ENCODE assay signal across 18 cellular contexts in the genomic region with DNA sequence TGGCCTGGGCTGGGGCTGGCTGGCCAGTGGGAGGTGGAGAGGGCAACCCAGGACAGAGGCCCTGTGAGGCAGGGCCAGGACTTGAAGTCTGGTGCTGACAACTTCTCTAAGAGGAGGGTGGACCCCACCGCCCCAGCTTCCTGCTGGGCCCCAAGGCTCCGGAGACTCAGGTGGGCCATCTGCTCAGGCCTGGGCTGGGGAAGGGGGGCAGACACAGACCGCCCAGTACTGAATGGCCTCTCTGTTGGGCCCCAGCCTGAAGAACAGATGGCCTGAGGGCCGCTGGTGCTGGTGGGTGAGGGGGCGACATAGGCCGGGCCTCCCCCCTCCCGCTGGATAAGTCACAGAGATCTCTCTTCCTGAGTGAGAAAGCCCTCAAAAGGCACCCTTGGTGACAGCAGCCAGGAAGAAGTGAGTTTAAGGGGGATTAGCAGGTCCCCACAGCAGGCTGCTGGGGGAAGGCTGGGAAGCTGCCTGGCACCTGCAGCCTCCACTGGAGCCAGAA.
"Had no signal": no experiment of that assay in that cellular context is flagged by ENCODE, and none has a peak within 500 bp of the region (broad histone marks: within the 10 kb centered on the region; RNA-seq: fewer than 3 reads in every experiment).

No MANE protein-coding gene starts in this region.

- H3K36me3 ChIP-seq: spleen, tibial artery had no signal

- ATAC-seq: activated naive CD8-positive, alpha-beta T cell treated with anti-CD3 and anti-CD28 coated beads, Interleukin-2, amount 50 U/mL, for 24 hours; activated T-cell treated with anti-CD3 and anti-CD28 coated beads, Interleukin-2, amount 50 U/mL, for 4 hours; natural killer cell treated with Interleukin-12 subunit alpha and Interleukin-12 subunit beta and Interleukin-15 and Interleukin-18, amount 100 ng/mL, for 72 hours; stimulated activated naive B cell treated with anti-CD40 and anti-IgM and Interleukin-4, amounts not matched to agents 10 μg/mL and 1 μg/mL and 100 μg/mL, for 72 hours had no signal

- H3K27me3 ChIP-seq: spleen, tibial artery had no signal

- H3K36me3 Mint-ChIP-seq: activated naive CD4-positive, alpha-beta T cell treated with anti-CD3 and anti-CD28 coated beads, Interleukin-2, amount 10 ng/mL, durations not matched to agents 7 days and 5 days; mesothelial cell of epicardium; natural killer cell treated with Interleukin-12 subunit alpha and Interleukin-12 subunit beta and Interleukin-15 and Interleukin-18, amount 100 ng/mL, for 72 hours; stimulated activated naive B cell treated with anti-CD40 and anti-IgM and Interleukin-4, amounts not matched to agents 10 μg/mL and 1 μg/mL and 100 μg/mL, for 72 hours had no signal

- H3K4me1 ChIP-seq: tibial artery had no signal

- H3K4me3 ChIP-seq: lung, spleen, tibial artery had no signal

- H3K9me3 Mint-ChIP-seq: activated CD4-positive, alpha-beta T cell treated with anti-CD3 and anti-CD28 coated beads, Interleukin-2, amount 10 ng/mL, durations not matched to agents 7 days and 5 days; activated naive CD4-positive, alpha-beta T cell treated with anti-CD3 and anti-CD28 coated beads, Interleukin-2, amount 10 ng/mL, durations not matched to agents 7 days and 5 days; activated naive CD8-positive, alpha-beta T cell treated with anti-CD3 and anti-CD28 coated beads, Interleukin-2, amount 50 U/mL, for 24 hours; activated T-cell treated with anti-CD3 and anti-CD28 coated beads, Interleukin-2, amount 50 U/mL, for 4 hours; mesothelial cell of epicardium; natural killer cell treated with Interleukin-12 subunit alpha and Interleukin-12 subunit beta and Interleukin-15 and Interleukin-18, amount 100 ng/mL, for 72 hours; stimulated activated naive B cell treated with anti-CD40 and anti-IgM and Interleukin-4, amounts not matched to agents 10 μg/mL and 1 μg/mL and 100 μg/mL, for 72 hours had no signal

- H3K4me1 Mint-ChIP-seq: activated CD4-positive, alpha-beta T cell treated with anti-CD3 and anti-CD28 coated beads, Interleukin-2, amount 10 ng/mL, durations not matched to agents 7 days and 5 days; activated naive CD4-positive, alpha-beta T cell treated with anti-CD3 and anti-CD28 coated beads, Interleukin-2, amount 10 ng/mL, durations not matched to agents 7 days and 5 days; activated naive CD8-positive, alpha-beta T cell treated with anti-CD3 and anti-CD28 coated beads, Interleukin-2, amount 50 U/mL, for 24 hours had no signal

- H3K9me3 ChIP-seq: spleen, tibial artery had no signal

- H3K27ac Mint-ChIP-seq: activated CD4-positive, alpha-beta T cell treated with anti-CD3 and anti-CD28 coated beads, Interleukin-2, amount 10 ng/mL, durations not matched to agents 7 days and 5 days; activated naive CD4-positive, alpha-beta T cell treated with anti-CD3 and anti-CD28 coated beads, Interleukin-2, amount 10 ng/mL, durations not matched to agents 7 days and 5 days; activated naive CD8-positive, alpha-beta T cell treated with anti-CD3 and anti-CD28 coated beads, Interleukin-2, amount 50 U/mL, for 24 hours; mesothelial cell of epicardium; natural killer cell treated with Interleukin-12 subunit alpha and Interleukin-12 subunit beta and Interleukin-15 and Interleukin-18, amount 100 ng/mL, for 72 hours; stimulated activated naive B cell treated with anti-CD40 and anti-IgM and Interleukin-4, amounts not matched to agents 10 μg/mL and 1 μg/mL and 100 μg/mL, for 72 hours had no signal

- H3K27me3 Mint-ChIP-seq: activated CD4-positive, alpha-beta T cell treated with anti-CD3 and anti-CD28 coated beads, Interleukin-2, amount 10 ng/mL, durations not matched to agents 7 days and 5 days; activated naive CD8-positive, alpha-beta T cell treated with anti-CD3 and anti-CD28 coated beads, Interleukin-2, amount 50 U/mL, for 24 hours; natural killer cell treated with Interleukin-12 subunit alpha and Interleukin-12 subunit beta and Interleukin-15 and Interleukin-18, amount 100 ng/mL, for 72 hours; stimulated activated naive B cell treated with anti-CD40 and anti-IgM and Interleukin-4, amounts not matched to agents 10 μg/mL and 1 μg/mL and 100 μg/mL, for 72 hours had no signal

- DNase-seq: activated CD4-positive, alpha-beta T cell treated with anti-CD3 and anti-CD28 coated beads, Interleukin-2, amount 10 ng/mL, durations not matched to agents 7 days and 5 days; activated CD8-positive, alpha-beta memory T cell treated with anti-CD3 and anti-CD28 coated beads, Interleukin-2, amount 50 U/mL, for 4 hours; activated naive CD4-positive, alpha-beta T cell treated with anti-CD3 and anti-CD28 coated beads, Interleukin-2, amount 10 ng/mL, durations not matched to agents 7 days and 5 days; activated naive CD8-positive, alpha-beta T cell treated with anti-CD3 and anti-CD28 coated beads, Interleukin-2, amount 50 U/mL, for 24 hours; activated T-cell treated with anti-CD3 and anti-CD28 coated beads, Interleukin-2, amount 50 U/mL, for 4 hours; aorta; cortex of kidney; effector CD4-positive, alpha-beta T cell; head of caudate nucleus; occipital lobe; posterior cingulate gyrus; spleen; stimulated activated CD4-positive, alpha-beta T cell treated with anti-CD3 and anti-CD28 coated beads, Interleukin-4, amount 100 ng/mL, for 4 hours; stimulated activated naive B cell treated with anti-CD40 and anti-IgM and Interleukin-4, amounts not matched to agents 10 μg/mL and 1 μg/mL and 100 μg/mL, for 72 hours; tibial artery had no signal

- H3K4me3 Mint-ChIP-seq: activated CD4-positive, alpha-beta T cell treated with anti-CD3 and anti-CD28 coated beads, Interleukin-2, amount 10 ng/mL, durations not matched to agents 7 days and 5 days; activated naive CD4-positive, alpha-beta T cell treated with anti-CD3 and anti-CD28 coated beads, Interleukin-2, amount 10 ng/mL, durations not matched to agents 7 days and 5 days; activated naive CD8-positive, alpha-beta T cell treated with anti-CD3 and anti-CD28 coated beads, Interleukin-2, amount 50 U/mL, for 24 hours; activated T-cell treated with anti-CD3 and anti-CD28 coated beads, Interleukin-2, amount 50 U/mL, for 4 hours; mesothelial cell of epicardium; natural killer cell treated with Interleukin-12 subunit alpha and Interleukin-12 subunit beta and Interleukin-15 and Interleukin-18, amount 100 ng/mL, for 72 hours; stimulated activated naive B cell treated with anti-CD40 and anti-IgM and Interleukin-4, amounts not matched to agents 10 μg/mL and 1 μg/mL and 100 μg/mL, for 72 hours had no signal
